In genomic region chr10:95787447-95787846, GRCh38 we compare ENCODE assay signal across 17 cellular contexts. TPM values are rescaled to one million over a fixed set of nuclear protein-coding genes. Genes with fewer than 3 reads are reported as not detected.
DNase-seq lines count a peak whose midpoint lies in the region; ATAC-seq and TF ChIP-seq lines count a peak whose summit lies in the region.
"Had no signal": no experiment of that assay in that cellular context is flagged by ENCODE, and none has a peak within 500 bp of the region (broad histone marks: within the 10 kb centered on the region; RNA-seq: fewer than 3 reads in every experiment).

No MANE protein-coding gene starts in this region.

- peaks cover 94% of the 10 kb centered on the region for H3K4me1 ChIP-seq in OCI-LY3 (ENCODE audit: low read length)
- H3K4me1 ChIP-seq: SJSA1 had no signal

- peaks cover 2% of the 10 kb centered on the region for H3K9me3 Mint-ChIP-seq in activated CD4-positive, alpha-beta memory T cell treated with anti-CD3 and anti-CD28 coated beads, Interleukin-2, amount 10 ng/mL, durations not matched to agents 7 days and 5 days
- H3K9me3 Mint-ChIP-seq in activated CD4-positive, alpha-beta memory T cell treated with anti-CD3 and anti-CD28 coated beads for 36 hours, result no peaks in the 10 kb centered on the region
- H3K9me3 Mint-ChIP-seq in stimulated activated effector memory CD8-positive, alpha-beta T cell treated with anti-CD3 and anti-CD28 coated beads, Interleukin-12 subunit alpha, Interleukin-12 subunit beta, amount 100 ng/mL, for 72 hours, result no peaks in the 10 kb centered on the region

- peak overlapping the region; percentile 89 for H3K9ac ChIP-seq in OCI-LY3 (ENCODE audit: low read length)

- H4K20me1 ChIP-seq in OCI-LY3 (ENCODE audit: insufficient read depth, low read length), result no peaks in the 10 kb centered on the region

- peaks cover 8% of the 10 kb centered on the region for H3K27me3 Mint-ChIP-seq in activated CD4-positive, alpha-beta memory T cell treated with anti-CD3 and anti-CD28 coated beads, Interleukin-2, amount 10 ng/mL, durations not matched to agents 7 days and 5 days
- H3K27me3 Mint-ChIP-seq in activated CD4-positive, alpha-beta memory T cell treated with anti-CD3 and anti-CD28 coated beads for 36 hours, result peaks cover 10% of the 10 kb centered on the region

- no peak for ATAC-seq in stimulated activated effector memory CD8-positive, alpha-beta T cell treated with anti-CD3 and anti-CD28 coated beads, Interleukin-12 subunit alpha, Interleukin-12 subunit beta, amount 100 ng/mL, for 72 hours
- no peak for ATAC-seq in HG02798 (IDR thresholded peaks at IDR 0.05; ENCODE audit: poor library complexity, unreplicated experiment)
- no peak for ATAC-seq in GM19397 (IDR thresholded peaks at IDR 0.05; ENCODE audit: unreplicated experiment)
- ATAC-seq: PC-3 had no signal

- peak overlapping the region; percentile 100 for H3K27ac ChIP-seq in OCI-LY3 (ENCODE audit: low read length)
- H3K27ac ChIP-seq: SJSA1 had no signal

- TF ChIP-seq CTCF in OCI-LY3 (IDR thresholded peaks at IDR 0.05; ENCODE audit: low read depth, low read length) (no peak), GM10248 (IDR thresholded peaks at IDR 0.05; ENCODE audit: control extremely low read depth, extremely low read depth, low read depth, missing control alignments) (no peak)

- peaks cover 10% of the 10 kb centered on the region for H3K36me3 Mint-ChIP-seq in activated CD4-positive, alpha-beta memory T cell treated with anti-CD3 and anti-CD28 coated beads, Interleukin-2, amount 10 ng/mL, durations not matched to agents 7 days and 5 days (ENCODE audit: low read depth)
- no peaks in the 10 kb centered on the region for H3K36me3 Mint-ChIP-seq in activated CD4-positive, alpha-beta memory T cell treated with anti-CD3 and anti-CD28 coated beads for 36 hours
- H3K36me3 Mint-ChIP-seq in stimulated activated effector memory CD8-positive, alpha-beta T cell treated with anti-CD3 and anti-CD28 coated beads, Interleukin-12 subunit alpha, Interleukin-12 subunit beta, amount 100 ng/mL, for 72 hours, result peaks cover 22% of the 10 kb centered on the region

- H3K4me2 ChIP-seq in OCI-LY3 (ENCODE audit: low read length), result peak overlapping the region; percentile 61

- H3K9me3 ChIP-seq in OCI-LY3 (ENCODE audit: insufficient read depth, low read length), result no peaks in the 10 kb centered on the region
- H3K9me3 ChIP-seq: SJSA1 had no signal

- no peak for DNase-seq in activated CD4-positive, alpha-beta memory T cell treated with anti-CD3 and anti-CD28 coated beads, Interleukin-2, amount 10 ng/mL, durations not matched to agents 7 days and 5 days
- DNase-seq in activated CD4-positive, alpha-beta memory T cell treated with anti-CD3 and anti-CD28 coated beads for 36 hours, result no peak
- DNase-seq in stimulated activated effector memory CD8-positive, alpha-beta T cell treated with anti-CD3 and anti-CD28 coated beads, Interleukin-12 subunit alpha, Interleukin-12 subunit beta, amount 100 ng/mL, for 72 hours (ENCODE audit: low spot score in 2 of 2), result no peak
- no peak for DNase-seq in GM10248 (ENCODE audit: extremely low spot score)
- DNase-seq: GOT3, KG1, NCI-H1092 treated with DMSO at 0.1 percent for 48 hours, NCI-H1694 treated with DMSO at 0.1 percent for 48 hours, NCI-H69, PC-3 had no signal

- POLR2A ChIA-PET in activated CD4-positive, alpha-beta memory T cell treated with anti-CD3 and anti-CD28 coated beads, Interleukin-2, amount 10 ng/mL, durations not matched to agents 7 days and 5 days (lab: Charles Lee), result interaction anchor here (1.0 to 2.0 kb wide), 2 partner anchors 29 to 54 kb away, joined by 3 to 11 read pairs; no protein-coding TSS in a partner anchor
- POLR2A ChIA-PET in activated CD4-positive, alpha-beta memory T cell treated with anti-CD3 and anti-CD28 coated beads for 36 hours (lab: Charles Lee), result no interaction called here
- POLR2A ChIA-PET in GM10248 (lab: Yijun Ruan, JAX), result interaction anchor here (0.9 to 5.9 kb wide), 3 partner anchors 20 to 44 kb away, joined by 6 to 47 read pairs (median 19); partner anchors contain the start of gene ENTPD1

- no peak overlapping the region for H3K4me3 Mint-ChIP-seq in activated CD4-positive, alpha-beta memory T cell treated with anti-CD3 and anti-CD28 coated beads, Interleukin-2, amount 10 ng/mL, durations not matched to agents 7 days and 5 days
- H3K4me3 Mint-ChIP-seq in activated CD4-positive, alpha-beta memory T cell treated with anti-CD3 and anti-CD28 coated beads for 36 hours, result no peak overlapping the region
- no peak overlapping the region for H3K4me3 Mint-ChIP-seq in stimulated activated effector memory CD8-positive, alpha-beta T cell treated with anti-CD3 and anti-CD28 coated beads, Interleukin-12 subunit alpha, Interleukin-12 subunit beta, amount 100 ng/mL, for 72 hours
- H3K4me3 Mint-ChIP-seq: CD14-positive monocyte had no signal

- peaks cover 81% of the 10 kb centered on the region for H3K4me1 Mint-ChIP-seq in activated CD4-positive, alpha-beta memory T cell treated with anti-CD3 and anti-CD28 coated beads, Interleukin-2, amount 10 ng/mL, durations not matched to agents 7 days and 5 days
- H3K4me1 Mint-ChIP-seq in activated CD4-positive, alpha-beta memory T cell treated with anti-CD3 and anti-CD28 coated beads for 36 hours (ENCODE audit: low read depth), result peaks cover 8% of the 10 kb centered on the region
- peaks cover 78% of the 10 kb centered on the region for H3K4me1 Mint-ChIP-seq in stimulated activated effector memory CD8-positive, alpha-beta T cell treated with anti-CD3 and anti-CD28 coated beads, Interleukin-12 subunit alpha, Interleukin-12 subunit beta, amount 100 ng/mL, for 72 hours

- peaks cover 4% of the 10 kb centered on the region for H3K36me3 ChIP-seq in OCI-LY3 (replicated peaks; ENCODE audit: low read depth, low read length)
- H3K36me3 ChIP-seq: SJSA1 had no signal

- intact Hi-C loops in activated CD4-positive, alpha-beta memory T cell treated with anti-CD3 and anti-CD28 coated beads for 36 hours (cut with micrococcal nuclease), result no loop called here

- no peak overlapping the region for H2AFZ ChIP-seq in OCI-LY3 (ENCODE audit: low read depth, low read length)

- peaks cover 74% of the 10 kb centered on the region for H3K79me2 ChIP-seq in OCI-LY3 (ENCODE audit: low read length)

- TF ChIP-seq POLR2A in GM15510 (IDR thresholded peaks at IDR 0.05; ENCODE audit: borderline replicate concordance, extremely low read depth, insufficient read length), result peak; percentile 29

- H3K27me3 ChIP-seq in OCI-LY3 (ENCODE audit: low read depth, low read length), result no peaks in the 10 kb centered on the region

- H3K4me3 ChIP-seq in OCI-LY3 (ENCODE audit: low read length), result no peak overlapping the region
- H3K4me3 ChIP-seq: SJSA1 had no signal

- peak overlapping the region; percentile 74 for H3K27ac Mint-ChIP-seq in activated CD4-positive, alpha-beta memory T cell treated with anti-CD3 and anti-CD28 coated beads, Interleukin-2, amount 10 ng/mL, durations not matched to agents 7 days and 5 days
- no peak overlapping the region for H3K27ac Mint-ChIP-seq in activated CD4-positive, alpha-beta memory T cell treated with anti-CD3 and anti-CD28 coated beads for 36 hours
- H3K27ac Mint-ChIP-seq in stimulated activated effector memory CD8-positive, alpha-beta T cell treated with anti-CD3 and anti-CD28 coated beads, Interleukin-12 subunit alpha, Interleukin-12 subunit beta, amount 100 ng/mL, for 72 hours, result peak overlapping the region; percentile 21

- CTCF ChIA-PET in activated CD4-positive, alpha-beta memory T cell treated with anti-CD3 and anti-CD28 coated beads, Interleukin-2, amount 10 ng/mL, durations not matched to agents 7 days and 5 days (lab: Charles Lee), result interaction anchor here (1.5 to 7.1 kb wide), 2 partner anchors 29 to 93 kb away, joined by 3 to 30 read pairs; partner anchors contain the start of gene TCTN3
- CTCF ChIA-PET in activated CD4-positive, alpha-beta memory T cell treated with anti-CD3 and anti-CD28 coated beads for 36 hours (lab: Charles Lee), result no interaction called here
- CTCF ChIA-PET in GM10248 (lab: Yijun Ruan, JAX), result interaction anchor here (0.7 to 6.2 kb wide), 7 partner anchors 9 to 93 kb away, joined by 3 to 82 read pairs (median 23); partner anchors contain the start of genes ENTPD1 and TCTN3

RNA-seq across cellular contexts. Expression of gene ENTPD1, which starts 31.5 kb away (rescaled TPM):
- 10 to 100 TPM; 29.7 to 33.3 TPM for total RNA-seq in activated CD4-positive, alpha-beta memory T cell treated with anti-CD3 and anti-CD28 coated beads, Interleukin-2, amount 10 ng/mL, durations not matched to agents 7 days and 5 days
- 1 to 10 TPM; 2.5 to 2.8 TPM for total RNA-seq in activated CD4-positive, alpha-beta memory T cell treated with anti-CD3 and anti-CD28 coated beads for 36 hours
- total RNA-seq: G401, PC-3, SJSA1 had no signal

Comparison
In these comparisons a context has a peak if more than half of its experiments do, and no peak if none do; other contexts are left out.
1. RNA of gene ENTPD1, which starts 31.5 kb away (total RNA-seq): 29.7 to 33.3 TPM in activated CD4-positive, alpha-beta memory T cell treated with anti-CD3 and anti-CD28 coated beads, Interleukin-2, amount 10 ng/mL, durations not matched to agents 7 days and 5 days; 2.5 to 2.8 TPM in activated CD4-positive, alpha-beta memory T cell treated with anti-CD3 and anti-CD28 coated beads for 36 hours; every median in the first group is over 4 times any median in the second.